1 cellular context compared by ENCODE assay signal in the genomic region with DNA sequence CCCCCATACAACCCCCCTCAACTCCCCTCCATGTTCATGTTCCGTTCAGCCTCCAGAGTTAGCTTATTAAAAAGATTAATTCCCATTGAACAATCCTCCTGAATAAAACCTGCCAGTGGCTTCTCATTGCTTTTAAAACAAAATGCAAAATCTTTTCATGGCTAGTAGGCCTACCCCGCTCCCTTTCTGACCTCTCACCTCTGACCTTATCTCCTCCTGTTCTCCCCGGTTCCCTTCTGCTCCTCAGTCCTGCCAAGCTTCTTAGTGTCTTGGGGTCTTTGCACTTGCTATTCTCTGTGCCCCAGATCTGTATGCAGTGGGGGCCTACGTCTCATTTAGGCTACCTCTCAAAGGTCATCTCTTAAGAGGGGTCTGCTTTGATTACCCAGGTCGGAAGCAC.
TF ChIP-seq lines count a peak whose summit lies in the region.

No MANE protein-coding gene starts in this region.

TF ChIP-seq in HCT116, 20 proteins besides CTCF, POLR2A, EP300 and RAD21 (continued from another document):
- TF ChIP-seq EZH2phosphoT487 (IDR thresholded peaks at IDR 0.05; ENCODE audit: borderline replicate concordance) (no peak), ZNF274 (IDR thresholded peaks at IDR 0.05; ENCODE audit: low read depth, low read length) (no peak)
- TF ChIP-seq, protein P1, sequence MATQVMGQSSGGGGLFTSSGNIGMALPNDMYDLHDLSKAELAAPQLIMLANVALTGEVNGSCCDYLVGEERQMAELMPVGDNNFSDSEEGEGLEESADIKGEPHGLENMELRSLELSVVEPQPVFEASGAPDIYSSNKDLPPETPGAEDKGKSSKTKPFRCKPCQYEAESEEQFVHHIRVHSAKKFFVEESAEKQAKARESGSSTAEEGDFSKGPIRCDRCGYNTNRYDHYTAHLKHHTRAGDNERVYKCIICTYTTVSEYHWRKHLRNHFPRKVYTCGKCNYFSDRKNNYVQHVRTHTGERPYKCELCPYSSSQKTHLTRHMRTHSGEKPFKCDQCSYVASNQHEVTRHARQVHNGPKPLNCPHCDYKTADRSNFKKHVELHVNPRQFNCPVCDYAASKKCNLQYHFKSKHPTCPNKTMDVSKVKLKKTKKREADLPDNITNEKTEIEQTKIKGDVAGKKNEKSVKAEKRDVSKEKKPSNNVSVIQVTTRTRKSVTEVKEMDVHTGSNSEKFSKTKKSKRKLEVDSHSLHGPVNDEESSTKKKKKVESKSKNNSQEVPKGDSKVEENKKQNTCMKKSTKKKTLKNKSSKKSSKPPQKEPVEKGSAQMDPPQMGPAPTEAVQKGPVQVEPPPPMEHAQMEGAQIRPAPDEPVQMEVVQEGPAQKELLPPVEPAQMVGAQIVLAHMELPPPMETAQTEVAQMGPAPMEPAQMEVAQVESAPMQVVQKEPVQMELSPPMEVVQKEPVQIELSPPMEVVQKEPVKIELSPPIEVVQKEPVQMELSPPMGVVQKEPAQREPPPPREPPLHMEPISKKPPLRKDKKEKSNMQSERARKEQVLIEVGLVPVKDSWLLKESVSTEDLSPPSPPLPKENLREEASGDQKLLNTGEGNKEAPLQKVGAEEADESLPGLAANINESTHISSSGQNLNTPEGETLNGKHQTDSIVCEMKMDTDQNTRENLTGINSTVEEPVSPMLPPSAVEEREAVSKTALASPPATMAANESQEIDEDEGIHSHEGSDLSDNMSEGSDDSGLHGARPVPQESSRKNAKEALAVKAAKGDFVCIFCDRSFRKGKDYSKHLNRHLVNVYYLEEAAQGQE (IDR thresholded peaks at IDR 0.05; ENCODE audit: low read depth) = no peak
